28 cellular contexts compared by ENCODE assay signal in genomic region chr2:176699660-176700059, GRCh38.
"Had no signal": no experiment of that assay in that cellular context is flagged by ENCODE, and none has a peak within 500 bp of the region (broad histone marks: within the 10 kb centered on the region; RNA-seq: fewer than 3 reads in every experiment).

No MANE protein-coding gene starts in this region.

- H3K27ac ChIP-seq: ascending aorta, breast epithelium, esophagus muscularis mucosa, foreskin keratinocyte, gastrocnemius medialis had no signal

- H3K27ac Mint-ChIP-seq: activated CD4-positive, alpha-beta memory T cell treated with anti-CD3 and anti-CD28 coated beads for 36 hours; activated CD4-positive, alpha-beta T cell treated with anti-CD3 and anti-CD28 coated beads for 36 hours; activated CD4-positive, alpha-beta T cell treated with anti-CD3 and anti-CD28 coated beads, Interleukin-2, amount 10 ng/mL, durations not matched to agents 24 days and 14 days; activated CD8-positive, alpha-beta memory T cell treated with anti-CD3 and anti-CD28 coated beads, Interleukin-2, amount 10 ng/mL, durations not matched to agents 7 days and 5 days; activated CD8-positive, alpha-beta T cell treated with anti-CD3 and anti-CD28 coated beads, Interleukin-2, amount 10 ng/mL, durations not matched to agents 7 days and 5 days; activated naive CD4-positive, alpha-beta T cell treated with anti-CD3 and anti-CD28 coated beads, Interleukin-2, amount 10 ng/mL, durations not matched to agents 7 days and 5 days; activated naive CD4-positive, alpha-beta T cell treated with anti-CD3 and anti-CD28 coated beads, Interleukin-2, amount 50 U/mL, for 72 hours; activated naive CD8-positive, alpha-beta T cell treated with anti-CD3 and anti-CD28 coated beads, Interleukin-2, amount 10 ng/mL, durations not matched to agents 7 days and 5 days; activated T-cell treated with anti-CD3 and anti-CD28 coated beads, Interleukin-2, amount 50 U/mL, for 72 hours; effector memory CD8-positive, alpha-beta T cell had no signal

- H3K9me3 ChIP-seq: ascending aorta, breast epithelium, esophagus muscularis mucosa, gastrocnemius medialis had no signal

- H3K9me3 Mint-ChIP-seq: activated CD4-positive, alpha-beta memory T cell treated with anti-CD3 and anti-CD28 coated beads for 36 hours; activated CD4-positive, alpha-beta T cell treated with anti-CD3 and anti-CD28 coated beads, Interleukin-2, amount 10 ng/mL, durations not matched to agents 24 days and 14 days; activated naive CD4-positive, alpha-beta T cell treated with anti-CD3 and anti-CD28 coated beads, Interleukin-2, amount 10 ng/mL, durations not matched to agents 7 days and 5 days; activated naive CD4-positive, alpha-beta T cell treated with anti-CD3 and anti-CD28 coated beads, Interleukin-2, amount 50 U/mL, for 72 hours; activated naive CD8-positive, alpha-beta T cell treated with anti-CD3 and anti-CD28 coated beads, Interleukin-2, amount 10 ng/mL, durations not matched to agents 7 days and 5 days; activated T-cell treated with anti-CD3 and anti-CD28 coated beads, Interleukin-2, amount 50 U/mL, for 72 hours; brain; effector memory CD8-positive, alpha-beta T cell had no signal

- H3K4me1 Mint-ChIP-seq: activated CD4-positive, alpha-beta T cell treated with anti-CD3 and anti-CD28 coated beads for 36 hours; activated CD4-positive, alpha-beta T cell treated with anti-CD3 and anti-CD28 coated beads, Interleukin-2, amount 10 ng/mL, durations not matched to agents 24 days and 14 days; activated CD8-positive, alpha-beta memory T cell treated with anti-CD3 and anti-CD28 coated beads, Interleukin-2, amount 10 ng/mL, durations not matched to agents 7 days and 5 days; activated naive CD4-positive, alpha-beta T cell treated with anti-CD3 and anti-CD28 coated beads, Interleukin-2, amount 10 ng/mL, durations not matched to agents 7 days and 5 days; activated naive CD8-positive, alpha-beta T cell treated with anti-CD3 and anti-CD28 coated beads, Interleukin-2, amount 10 ng/mL, durations not matched to agents 7 days and 5 days had no signal

- H3K36me3 Mint-ChIP-seq: activated CD4-positive, alpha-beta memory T cell treated with anti-CD3 and anti-CD28 coated beads for 36 hours; activated CD8-positive, alpha-beta memory T cell treated with anti-CD3 and anti-CD28 coated beads, Interleukin-2, amount 10 ng/mL, durations not matched to agents 7 days and 5 days; activated naive CD4-positive, alpha-beta T cell treated with anti-CD3 and anti-CD28 coated beads, Interleukin-2, amount 10 ng/mL, durations not matched to agents 7 days and 5 days; activated naive CD4-positive, alpha-beta T cell treated with anti-CD3 and anti-CD28 coated beads, Interleukin-2, amount 50 U/mL, for 72 hours; activated naive CD8-positive, alpha-beta T cell treated with anti-CD3 and anti-CD28 coated beads, Interleukin-2, amount 10 ng/mL, durations not matched to agents 7 days and 5 days; brain had no signal

- H3K27me3 ChIP-seq: ascending aorta, breast epithelium, esophagus muscularis mucosa, gastrocnemius medialis had no signal

- H3K27me3 Mint-ChIP-seq: activated naive CD4-positive, alpha-beta T cell treated with anti-CD3 and anti-CD28 coated beads, Interleukin-2, amount 10 ng/mL, durations not matched to agents 7 days and 5 days had no signal

- H3K4me3 ChIP-seq: ascending aorta, breast epithelium, esophagus muscularis mucosa, gastrocnemius medialis had no signal

- DNase-seq: activated CD4-positive, alpha-beta memory T cell treated with anti-CD3 and anti-CD28 coated beads for 36 hours; activated CD4-positive, alpha-beta T cell treated with anti-CD3 and anti-CD28 coated beads for 36 hours; activated CD4-positive, alpha-beta T cell treated with anti-CD3 and anti-CD28 coated beads, Interleukin-2, amount 10 ng/mL, durations not matched to agents 24 days and 14 days; activated CD4-positive, CD25-positive, alpha-beta regulatory T cell; activated CD4-positive, CD25-positive, alpha-beta regulatory T cell treated with anti-CD3 and anti-CD28 coated beads, Interleukin-2, amount 50 U/mL, for 72 hours; activated CD8-positive, alpha-beta memory T cell treated with anti-CD3 and anti-CD28 coated beads, Interleukin-2, amount 10 ng/mL, durations not matched to agents 7 days and 5 days; activated CD8-positive, alpha-beta memory T cell treated with anti-CD3 and anti-CD28 coated beads, Interleukin-2, amount 50 U/mL, for 4 hours; activated CD8-positive, alpha-beta T cell treated with anti-CD3 and anti-CD28 coated beads, Interleukin-2, amount 10 ng/mL, durations not matched to agents 7 days and 5 days; activated gamma-delta T cell; activated naive CD4-positive, alpha-beta T cell; activated naive CD4-positive, alpha-beta T cell treated with anti-CD3 and anti-CD28 coated beads, Interleukin-2, amount 10 ng/mL, durations not matched to agents 7 days and 5 days; activated naive CD8-positive, alpha-beta T cell treated with anti-CD3 and anti-CD28 coated beads, Interleukin-2, amount 10 ng/mL, durations not matched to agents 7 days and 5 days; activated T-cell treated with anti-CD3 and anti-CD28 coated beads, Interleukin-2, amount 50 U/mL, for 1 hour; activated T-cell treated with anti-CD3 and anti-CD28 coated beads, Interleukin-2, amount 50 U/mL, for 72 hours; caudate nucleus; cortex of kidney; dermis blood vessel endothelial cell; effector CD4-positive, alpha-beta T cell; effector memory CD8-positive, alpha-beta T cell; erythroblast; foreskin keratinocyte; gastrocnemius medialis; T-helper 2 cell had no signal

- H3K4me1 ChIP-seq: ascending aorta, breast epithelium, foreskin keratinocyte, gastrocnemius medialis had no signal

- H3K36me3 ChIP-seq: ascending aorta, breast epithelium, esophagus muscularis mucosa, gastrocnemius medialis had no signal

- ATAC-seq: activated CD4-positive, alpha-beta T cell treated with anti-CD3 and anti-CD28 coated beads for 36 hours; activated CD8-positive, alpha-beta memory T cell treated with anti-CD3 and anti-CD28 coated beads, Interleukin-2, amount 10 ng/mL, durations not matched to agents 7 days and 5 days; activated CD8-positive, alpha-beta T cell treated with anti-CD3 and anti-CD28 coated beads, Interleukin-2, amount 10 ng/mL, durations not matched to agents 7 days and 5 days; activated naive CD4-positive, alpha-beta T cell treated with anti-CD3 and anti-CD28 coated beads, Interleukin-2, amount 50 U/mL, for 72 hours; activated T-cell treated with anti-CD3 and anti-CD28 coated beads, Interleukin-2, amount 50 U/mL, for 72 hours; effector memory CD8-positive, alpha-beta T cell; foreskin keratinocyte; gastrocnemius medialis had no signal

- H3K4me3 Mint-ChIP-seq: activated CD4-positive, alpha-beta memory T cell treated with anti-CD3 and anti-CD28 coated beads for 36 hours; activated CD4-positive, alpha-beta T cell treated with anti-CD3 and anti-CD28 coated beads for 36 hours; activated CD4-positive, alpha-beta T cell treated with anti-CD3 and anti-CD28 coated beads, Interleukin-2, amount 10 ng/mL, durations not matched to agents 24 days and 14 days; activated CD8-positive, alpha-beta memory T cell treated with anti-CD3 and anti-CD28 coated beads, Interleukin-2, amount 10 ng/mL, durations not matched to agents 7 days and 5 days; activated CD8-positive, alpha-beta T cell treated with anti-CD3 and anti-CD28 coated beads, Interleukin-2, amount 10 ng/mL, durations not matched to agents 7 days and 5 days; activated naive CD4-positive, alpha-beta T cell treated with anti-CD3 and anti-CD28 coated beads, Interleukin-2, amount 10 ng/mL, durations not matched to agents 7 days and 5 days; activated naive CD8-positive, alpha-beta T cell treated with anti-CD3 and anti-CD28 coated beads, Interleukin-2, amount 10 ng/mL, durations not matched to agents 7 days and 5 days; activated T-cell treated with anti-CD3 and anti-CD28 coated beads, Interleukin-2, amount 50 U/mL, for 72 hours; brain; effector memory CD8-positive, alpha-beta T cell had no signal
